In genomic region chr5:62432618-62433064, GRCh38 we compare ENCODE assay signal across 13 cellular contexts. TPM values are rescaled to one million over a fixed set of nuclear protein-coding genes. Genes with fewer than 3 reads are reported as not detected.
DNase-seq lines count a peak whose midpoint lies in the region; ATAC-seq and TF ChIP-seq lines count a peak whose summit lies in the region.
"Had no signal": no experiment of that assay in that cellular context is flagged by ENCODE, and none has a peak within 500 bp of the region (broad histone marks: within the 10 kb centered on the region; RNA-seq: fewer than 3 reads in every experiment).

No MANE protein-coding gene starts in this region.

- WGBS in heart right ventricle, 2 donors = 28 to 38% methylated on average over 5 of the region's 5 CpGs

- H3K36me3 ChIP-seq in heart right ventricle (peaks cover 0 to 7% (median 0%) of the 10 kb centered on the region in 9 donors), gastrocnemius medialis (no peaks in the 10 kb centered on the region)
- H3K36me3 ChIP-seq: WERI-Rb-1 had no signal

- H3K4me3 ChIP-seq in heart right ventricle (peak overlapping the region in 4 of 10 donors; percentile 8 to 16 (median 15)), gastrocnemius medialis (peak overlapping the region in 2 of 4 donors; percentile 5 to 27)
- H3K4me3 ChIP-seq: BLaER1 had no signal

- H3K9me3 ChIP-seq in heart right ventricle (no peaks in the 10 kb centered on the region), gastrocnemius medialis (no peaks in the 10 kb centered on the region)
- H3K9me3 ChIP-seq: BLaER1 had no signal

- H3K4me1 ChIP-seq in heart right ventricle = peaks cover 6 to 40% (median 30%) of the 10 kb centered on the region in 9 donors
- H3K4me1 ChIP-seq in gastrocnemius medialis = peaks cover 26 to 34% of the 10 kb centered on the region in 2 donors
- H3K4me1 ChIP-seq: BLaER1 had no signal

- H3K27me3 ChIP-seq in heart right ventricle (no peaks in the 10 kb centered on the region), gastrocnemius medialis (no peaks in the 10 kb centered on the region)
- H3K27me3 ChIP-seq: BLaER1 had no signal

- H3K4me1 Mint-ChIP-seq in HFFc6 (ENCODE audit: low read depth) (peaks cover 12% of the 10 kb centered on the region), WTC11 (no peaks in the 10 kb centered on the region)

- TF ChIP-seq CTCF in HFFc6 (IDR thresholded peaks at IDR 0.05) = no peak
- TF ChIP-seq CTCF in WTC11 (IDR thresholded peaks at IDR 0.05) = no peak
- no peak for TF ChIP-seq CTCF in heart right ventricle (IDR thresholded peaks at IDR 0.05)
- no peak for TF ChIP-seq CTCF in gastrocnemius medialis (IDR thresholded peaks at IDR 0.05 in 4 of 5, conservative IDR thresholded peaks at IDR 0.05 in 1 of 5)

- POLR2A ChIA-PET in WTC11 (lab: Charles Lee) = interaction anchor here (1.8 kb wide), 1 partner anchor 29 kb away, joined by 7 read pairs; the partner anchor contains the start of gene DIMT1

- ATAC-seq in WTC11 (no peak), heart right ventricle (peak in 5 of 8 donors; percentile 28 to 52 (median 31)), gastrocnemius medialis (peak; percentile 61 to 73), HG03432 (IDR thresholded peaks at IDR 0.05; ENCODE audit: unreplicated experiment) (no peak)

- CTCF ChIA-PET in WTC11 (lab: Charles Lee) = interaction anchor here (0.6 to 2.8 kb wide), 4 partner anchors 11 to 59 kb away, joined by 3 to 20 read pairs (median 9); no protein-coding TSS in a partner anchor

- no peak for TF ChIP-seq POLR2A in gastrocnemius medialis (IDR thresholded peaks at IDR 0.05)

- peak overlapping the region; percentile 17; the same call in 1 of the 2 replicates for H3K27ac Mint-ChIP-seq in HFFc6
- H3K27ac Mint-ChIP-seq in WTC11 = peak overlapping the region; percentile 19; the same call in 1 of the 2 replicates

- peak overlapping the region; percentile 27 to 78 (median 61) for H3K27ac ChIP-seq in heart right ventricle
- H3K27ac ChIP-seq in gastrocnemius medialis = peak overlapping the region; percentile 54 to 84 (median 60)
- H3K27ac ChIP-seq: BLaER1, KMS-11, WERI-Rb-1 had no signal

- no peaks in the 10 kb centered on the region for H3K27me3 Mint-ChIP-seq in HFFc6 (ENCODE audit: insufficient read depth)
- no peaks in the 10 kb centered on the region for H3K27me3 Mint-ChIP-seq in WTC11 (ENCODE audit: low read depth)

- DNase-seq in HFFc6 (no peak), WTC11 (ENCODE audit: low spot score) (no peak), heart right ventricle (no peak), gastrocnemius medialis (peak in 1 of 2 donors; percentile 18), middle frontal gyrus (ENCODE audit: extremely low spot score, low spot score) (no peak), nucleus accumbens (lab: John Stamatoyannopoulos, UW) (no peak)
- no peak for DNase-seq in activated CD4-positive, alpha-beta T cell treated with anti-CD3 and anti-CD28 coated beads for 4 hours
- DNase-seq: NCI-H1930, NCI-H774, WERI-Rb-1 had no signal

- H3K4me3 Mint-ChIP-seq in HFFc6 (no peak overlapping the region), WTC11 (no peak overlapping the region)

- in situ Hi-C loops in gastrocnemius medialis (cut with MboI; ENCODE audit: low sequenced_read_pairs in 4 of 4) = no loop called here

- intact Hi-C loops in heart right ventricle (cut with DNase I) = no loop called here
- intact Hi-C loops in gastrocnemius medialis (cut with DNase I; ENCODE audit: low total_unique reads) = no loop called here

- no peaks in the 10 kb centered on the region for H3K9me3 Mint-ChIP-seq in HFFc6
- no peaks in the 10 kb centered on the region for H3K9me3 Mint-ChIP-seq in WTC11

- H3K36me3 Mint-ChIP-seq in HFFc6 (ENCODE audit: low read depth) (no peaks in the 10 kb centered on the region), WTC11 (peaks cover 2% of the 10 kb centered on the region)

TF ChIP-seq in WTC11, 78 proteins besides CTCF, POLR2A, EP300 and RAD21 (continues in another document):
- TF ChIP-seq FOXP1 (CRISPR knock-in tag; IDR thresholded peaks at IDR 0.05; ENCODE audit: borderline replicate concordance) (no peak), ERG (CRISPR knock-in tag; IDR thresholded peaks at IDR 0.05) (no peak), AR (CRISPR knock-in tag; IDR thresholded peaks at IDR 0.05) (no peak), FOXP4 (CRISPR knock-in tag; IDR thresholded peaks at IDR 0.05) (no peak), ESRRA (CRISPR knock-in tag; IDR thresholded peaks at IDR 0.05; ENCODE audit: borderline replicate concordance) (no peak), MAX (CRISPR knock-in tag; IDR thresholded peaks at IDR 0.05) (no peak), GTF2I (CRISPR knock-in tag; conservative IDR thresholded peaks at IDR 0.05) (no peak), SMAD3 (CRISPR knock-in tag; IDR thresholded peaks at IDR 0.05; ENCODE audit: borderline replicate concordance) (no peak), ZNF425 (CRISPR knock-in tag; conservative IDR thresholded peaks at IDR 0.05) (no peak)

RNA-seq across cellular contexts. Expression of gene IPO11, which starts 20.1 kb away (rescaled TPM):
- 10 to 100 TPM; 33.4 to 43.3 (median 38.4) TPM for total RNA-seq in HFFc6 (2021; fragmentation: NEBNext Ultra II Directional; extraction: Animal tissue kit (Norgen Biotek cat#: 25700))
- total RNA-seq in WTC11 (2021) (52.6 to 61.9 TPM (median 60.0 TPM) in 3 replicates), heart right ventricle (10 to 100 TPM; 23.9 to 39.3 (median 32.9) TPM), gastrocnemius medialis (10 to 100 TPM; 15.5 to 36.0 (median 20.1) TPM)
- 10 to 100 TPM in 1 of 2 donors, 1 to 10 TPM in 1; 7.8 to 11.0 TPM for polyA plus RNA-seq in heart right ventricle

RNA-seq across cellular contexts. Expression of gene DIMT1, which starts 28.9 kb away (rescaled TPM):
- 10 to 100 TPM; 31.0 to 45.9 (median 33.1) TPM for total RNA-seq in HFFc6 (2021; fragmentation: NEBNext Ultra II Directional; extraction: Animal tissue kit (Norgen Biotek cat#: 25700))
- total RNA-seq in WTC11 (2021) (30.3 to 33.9 TPM (median 31.1 TPM) in 3 replicates), heart right ventricle (10 to 100 TPM; 15.9 to 23.0 (median 19.0) TPM), gastrocnemius medialis (10 to 100 TPM; 13.5 to 28.3 (median 21.4) TPM)
- polyA plus RNA-seq in heart right ventricle = 10 to 100 TPM; 10.5 to 18.0 TPM

Comparison
In these comparisons a context has a peak if more than half of its experiments do, and no peak if none do; other contexts are left out.
1. ATAC-seq: peak in heart right ventricle (5 of 8) and gastrocnemius medialis (2 of 2); none in WTC11 (single experiment) and HG03432 (single experiment).